In genomic region chr11:68390315-68390714, GRCh38 we compare ENCODE assay signal across 6 cellular contexts.
"Had no signal": no experiment of that assay in that cellular context is flagged by ENCODE, and none has a peak within 500 bp of the region (broad histone marks: within the 10 kb centered on the region; RNA-seq: fewer than 3 reads in every experiment).

No MANE protein-coding gene starts in this region.

- ATAC-seq: HCT116 had no signal

- H2AFZ ChIP-seq: GM23248 had no signal

- H3K4me3 ChIP-seq: GM23248, HAP-1 had no signal

- H3K9me3 ChIP-seq: HAP-1 had no signal

- H3K27ac ChIP-seq: GM23248 had no signal

- H3K9ac ChIP-seq: GM23248 had no signal

- H3K4me1 ChIP-seq: HAP-1 had no signal

- DNase-seq: GM23248, GOT3, H7, KBM-7 had no signal
